In the genomic region with DNA sequence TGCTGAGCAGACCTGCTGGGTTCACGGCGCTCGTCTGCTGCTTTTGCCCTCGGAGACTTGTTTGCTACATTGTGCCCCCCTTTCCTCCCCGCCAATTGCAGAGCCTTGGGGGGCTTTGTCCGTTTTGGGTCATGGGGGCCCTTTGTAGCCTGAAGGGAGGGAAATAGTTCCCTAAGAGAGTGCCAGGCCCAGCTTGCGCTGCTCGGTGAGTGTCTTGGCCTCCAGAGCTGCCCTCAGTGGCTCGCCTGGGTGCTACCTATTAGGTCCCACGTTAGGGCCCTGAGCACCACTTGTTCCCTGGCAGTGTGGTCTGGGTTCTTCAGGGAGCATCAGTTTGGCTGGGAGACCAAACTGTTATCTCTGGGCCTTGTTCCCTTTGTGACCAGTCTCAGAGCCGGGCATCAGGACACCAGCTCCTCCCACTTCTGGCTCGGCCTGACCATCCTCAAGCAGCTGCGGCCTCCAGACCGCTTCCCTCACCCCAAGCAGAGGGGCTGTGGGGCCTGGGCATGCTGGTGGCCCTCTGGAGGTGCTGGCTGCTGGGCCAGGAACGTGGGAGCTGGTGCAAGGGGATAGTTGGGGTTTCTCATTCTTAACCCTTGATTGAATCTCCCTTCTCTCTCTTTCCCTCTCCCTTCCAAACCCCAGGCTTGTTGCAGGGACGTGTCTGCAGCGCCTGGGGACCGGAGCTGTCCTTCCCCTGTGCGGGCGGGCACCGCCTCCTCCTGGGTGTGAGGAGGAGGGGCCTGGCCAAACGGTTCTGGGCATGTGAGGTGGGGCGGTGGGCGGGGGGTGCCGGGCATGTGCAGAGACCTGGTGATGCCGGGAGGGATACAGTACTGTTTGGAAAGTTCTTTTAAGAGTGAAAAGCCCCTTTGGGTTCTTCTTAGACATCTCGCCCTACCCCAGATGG, we compare ENCODE assay signal across 16 cellular contexts. TPM values are rescaled to one million over a fixed set of nuclear protein-coding genes. Genes with fewer than 3 reads are reported as not detected.
DNase-seq lines count a peak whose midpoint lies in the region; FAIRE-seq and TF ChIP-seq lines count a peak whose summit lies in the region.
"Had no signal": no experiment of that assay in that cellular context is flagged by ENCODE, and none has a peak within 500 bp of the region (broad histone marks: within the 10 kb centered on the region; RNA-seq: fewer than 3 reads in every experiment).

No MANE protein-coding gene starts in this region.

- no peak for TF ChIP-seq CTCF in right atrium auricular region (IDR thresholded peaks at IDR 0.05)
- no peak for TF ChIP-seq CTCF in D721Med (IDR thresholded peaks at IDR 0.05; ENCODE audit: insufficient read depth, missing control alignments)
- TF ChIP-seq CTCF in mesothelial cell of epicardium (IDR thresholded peaks at IDR 0.05; ENCODE audit: unreplicated experiment): no peak

- H3K9me3 Mint-ChIP-seq in activated naive CD4-positive, alpha-beta T cell treated with anti-CD3 and anti-CD28 coated beads, Interleukin-2, amount 10 ng/mL, durations not matched to agents 7 days and 5 days: no peaks in the 10 kb centered on the region
- no peaks in the 10 kb centered on the region for H3K9me3 Mint-ChIP-seq in mesothelial cell of epicardium
- H3K9me3 Mint-ChIP-seq: IgD-negative memory B cell had no signal

- no peaks in the 10 kb centered on the region for H3K9me3 ChIP-seq in right atrium auricular region

- no peaks in the 10 kb centered on the region for H3K4me1 Mint-ChIP-seq in activated naive CD4-positive, alpha-beta T cell treated with anti-CD3 and anti-CD28 coated beads, Interleukin-2, amount 10 ng/mL, durations not matched to agents 7 days and 5 days
- peaks cover 15% of the 10 kb centered on the region for H3K4me1 Mint-ChIP-seq in mesothelial cell of epicardium
- H3K4me1 Mint-ChIP-seq: IgD-negative memory B cell had no signal

- peaks cover 41% of the 10 kb centered on the region for H3K36me3 Mint-ChIP-seq in activated naive CD4-positive, alpha-beta T cell treated with anti-CD3 and anti-CD28 coated beads, Interleukin-2, amount 10 ng/mL, durations not matched to agents 7 days and 5 days
- peaks cover 39% of the 10 kb centered on the region for H3K36me3 Mint-ChIP-seq in mesothelial cell of epicardium

- H3K27ac ChIP-seq in cingulate gyrus (ENCODE audit: low read depth, low read length) (peak overlapping the region; percentile 70), right atrium auricular region (peak overlapping the region; percentile 79 to 84), temporal lobe (ENCODE audit: low read depth, low read length) (peak overlapping the region; percentile 48)
- H3K27ac ChIP-seq: 22Rv1 had no signal

- FAIRE-seq in D721Med (lab: Jason Lieb, UNC): no peak

- DNase-seq in activated naive CD4-positive, alpha-beta T cell treated with anti-CD3 and anti-CD28 coated beads, Interleukin-2, amount 10 ng/mL, durations not matched to agents 7 days and 5 days: no peak
- no peak for DNase-seq in activated naive CD4-positive, alpha-beta T cell (lab: John Stamatoyannopoulos, UW)
- DNase-seq in right atrium auricular region (ENCODE audit: low spot score) (no peak), D721Med (ENCODE audit: insufficient read length, low spot score) (no peak), mesothelial cell of epicardium (ENCODE audit: low spot score in 2 of 2, unreplicated experiment in 2 of 2) (no peak), DMS53 (lab: John Stamatoyannopoulos, UW) (no peak)
- DNase-seq: DMS153; NCI-H1436; NCI-H226; NCI-H69; NK-92 treated with Interleukin-12 subunit alpha and Interleukin-12 subunit beta, amount 100 ng/mL, for 24 hours; OCI-M1 had no signal

- peaks cover 69% of the 10 kb centered on the region for H3K36me3 ChIP-seq in right atrium auricular region

- H3K27me3 Mint-ChIP-seq in activated naive CD4-positive, alpha-beta T cell treated with anti-CD3 and anti-CD28 coated beads, Interleukin-2, amount 10 ng/mL, durations not matched to agents 7 days and 5 days: no peaks in the 10 kb centered on the region
- no peaks in the 10 kb centered on the region for H3K27me3 Mint-ChIP-seq in mesothelial cell of epicardium (ENCODE audit: low read depth)
- H3K27me3 Mint-ChIP-seq: IgD-negative memory B cell had no signal

- H3K4me1 ChIP-seq in right atrium auricular region: peaks cover 0 to 72% of the 10 kb centered on the region in 2 donors

- CTCF ChIA-PET in activated naive CD4-positive, alpha-beta T cell treated with anti-CD3 and anti-CD28 coated beads, Interleukin-2, amount 10 ng/mL, durations not matched to agents 7 days and 5 days (lab: Charles Lee): interaction anchor here (0.8 to 1.3 kb wide), 2 partner anchors 48 to 72 kb away, joined by 3 read pairs; partner anchors contain the start of gene SMIM5

- H3K4me3 ChIP-seq in right atrium auricular region: no peak overlapping the region

- no peaks in the 10 kb centered on the region for H3K27me3 ChIP-seq in right atrium auricular region

- peak overlapping the region; percentile 19 for H3K27ac Mint-ChIP-seq in activated naive CD4-positive, alpha-beta T cell treated with anti-CD3 and anti-CD28 coated beads, Interleukin-2, amount 10 ng/mL, durations not matched to agents 7 days and 5 days
- no peak overlapping the region for H3K27ac Mint-ChIP-seq in mesothelial cell of epicardium
- H3K27ac Mint-ChIP-seq: IgD-negative memory B cell had no signal

- no peak overlapping the region for H3K4me3 Mint-ChIP-seq in activated naive CD4-positive, alpha-beta T cell treated with anti-CD3 and anti-CD28 coated beads, Interleukin-2, amount 10 ng/mL, durations not matched to agents 7 days and 5 days
- no peak overlapping the region for H3K4me3 Mint-ChIP-seq in mesothelial cell of epicardium
- H3K4me3 Mint-ChIP-seq: IgD-negative memory B cell had no signal

RNA-seq across cellular contexts. Expression of gene ITGB4, which starts 16.0 kb away (rescaled TPM):
- total RNA-seq in right atrium auricular region (10 to 100 TPM; 11.1 to 37.5 TPM), temporal lobe (3.7 TPM), mesothelial cell of epicardium (112 to 117 TPM (median 116 TPM) in 3 replicates)

RNA-seq across cellular contexts. Expression of gene SAP30BP, which starts 38.1 kb away (rescaled TPM):
- total RNA-seq in right atrium auricular region: 10 to 100 TPM; 28.5 to 44.6 TPM
- total RNA-seq in temporal lobe: 36.1 TPM
- total RNA-seq in mesothelial cell of epicardium: 96.0 to 109 TPM (median 106 TPM) in 3 replicates

RNA-seq across cellular contexts. Expression of gene RECQL5, which starts 38.3 kb away (rescaled TPM):
- total RNA-seq in right atrium auricular region: 1 to 10 TPM; 6.2 to 7.1 TPM
- total RNA-seq in temporal lobe: 6.6 TPM
- total RNA-seq in mesothelial cell of epicardium: 56.9 to 63.3 TPM (median 62.6 TPM) in 3 replicates

RNA-seq across cellular contexts. Expression of gene GALK1, which starts 59.8 kb away (rescaled TPM):
- total RNA-seq in right atrium auricular region (10 to 100 TPM; 19.6 to 21.0 TPM), temporal lobe (6.4 TPM), mesothelial cell of epicardium (28.0 to 32.1 TPM (median 30.4 TPM) in 3 replicates)
